In the genomic region with DNA sequence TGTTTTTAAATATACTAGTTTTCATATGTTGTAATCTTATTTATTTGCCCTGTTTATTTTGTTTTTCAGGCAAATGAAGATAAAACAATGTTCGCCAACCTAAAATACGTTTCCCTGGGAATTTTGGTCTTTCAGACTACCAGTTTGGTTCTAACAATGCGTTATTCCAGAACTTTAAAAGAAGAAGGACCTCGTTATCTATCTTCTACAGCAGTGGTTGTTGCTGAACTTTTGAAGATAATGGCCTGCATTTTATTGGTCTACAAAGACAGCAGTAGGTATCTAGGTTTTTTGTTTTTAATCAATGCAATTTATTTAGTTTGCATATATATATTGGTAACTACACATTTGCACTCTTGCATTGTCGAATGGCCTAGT, we compare ENCODE assay signal across 20 cellular contexts.
"Had no signal": no experiment of that assay in that cellular context is flagged by ENCODE, and none has a peak within 500 bp of the region (broad histone marks: within the 10 kb centered on the region; RNA-seq: fewer than 3 reads in every experiment).

No MANE protein-coding gene starts in this region.

- H2AFZ ChIP-seq: hepatocyte had no signal

- H3K27ac Mint-ChIP-seq: activated CD4-positive, alpha-beta memory T cell treated with anti-CD3 and anti-CD28 coated beads, Interleukin-2, amount 10 ng/mL, durations not matched to agents 7 days and 5 days; activated naive CD4-positive, alpha-beta T cell treated with anti-CD3 and anti-CD28 coated beads, Interleukin-2, amount 50 U/mL, for 72 hours; brain; T-cell had no signal

- H3K27me3 ChIP-seq: hepatocyte, left lung had no signal

- ATAC-seq: activated naive CD4-positive, alpha-beta T cell treated with anti-CD3 and anti-CD28 coated beads, Interleukin-2, amount 50 U/mL, for 72 hours; left lung; sciatic nerve; T-cell had no signal

- DNase-seq: activated CD4-positive, alpha-beta memory T cell treated with anti-CD3 and anti-CD28 coated beads, Interleukin-2, amount 10 ng/mL, durations not matched to agents 7 days and 5 days; activated CD4-positive, alpha-beta T cell treated with anti-CD3 and anti-CD28 coated beads for 4 hours; activated CD4-positive, CD25-positive, alpha-beta regulatory T cell; aorta; foreskin fibroblast; immature natural killer cell; left lung; naive B cell; small intestine; stimulated activated CD8-positive, alpha-beta memory T cell treated with anti-CD3 and anti-CD28 coated beads, Interleukin-4, amount 100 ng/mL, for 48 hours; stimulated activated naive CD4-positive, alpha-beta T cell treated with Interleukin-2 at 50 U/mL for 16 hours; T-cell; T1000 had no signal

- H3K4me1 Mint-ChIP-seq: brain, naive B cell, neural crest cell had no signal

- H3K27ac ChIP-seq: hepatocyte, left lung, thoracic aorta had no signal

- H3K4me1 ChIP-seq: left lung had no signal

- H3K4me3 ChIP-seq: hepatocyte, left lung, lung, thoracic aorta had no signal

- H3K27me3 Mint-ChIP-seq: activated CD4-positive, alpha-beta memory T cell treated with anti-CD3 and anti-CD28 coated beads, Interleukin-2, amount 10 ng/mL, durations not matched to agents 7 days and 5 days; brain; naive B cell; T-cell had no signal

- H3K36me3 ChIP-seq: thoracic aorta had no signal

- H3K9me3 Mint-ChIP-seq: activated naive CD4-positive, alpha-beta T cell treated with anti-CD3 and anti-CD28 coated beads, Interleukin-2, amount 50 U/mL, for 72 hours had no signal

- H3K4me2 ChIP-seq: hepatocyte had no signal

- H3K4me3 Mint-ChIP-seq: activated CD4-positive, alpha-beta memory T cell treated with anti-CD3 and anti-CD28 coated beads, Interleukin-2, amount 10 ng/mL, durations not matched to agents 7 days and 5 days; brain; immature natural killer cell; naive B cell; neural crest cell; T-cell had no signal
